ENCODE assay signal across 14 cellular contexts in genomic region chr16:88066680-88067529, GRCh38.
"Had no signal": no experiment of that assay in that cellular context is flagged by ENCODE, and none has a peak within 500 bp of the region (broad histone marks: within the 10 kb centered on the region; RNA-seq: fewer than 3 reads in every experiment).

No MANE protein-coding gene starts in this region.

- H3K27ac Mint-ChIP-seq: activated CD4-positive, alpha-beta memory T cell treated with anti-CD3 and anti-CD28 coated beads, Interleukin-2, amount 10 ng/mL, durations not matched to agents 7 days and 5 days; activated CD4-positive, alpha-beta T cell treated with anti-CD3 and anti-CD28 coated beads for 36 hours; activated T-helper 1 cell treated with anti-CD3 and anti-CD28 coated beads, Interleukin-12 subunit alpha, Interleukin-12 subunit beta, Interleukin-2, Interleukin-4 antibody, amounts not matched to agents 30 ng/mL and 10 ng/mL and 1 ng/mL, durations not matched to agents 14 hours and 24 hours and 36 hours; memory B cell; T-helper 2 cell treated with Interferon-gamma antibody and Interleukin-4, amounts not matched to agents 5 μg/mL and 100 μg/mL, for 36 hours had no signal

- ATAC-seq: activated CD4-positive, alpha-beta T cell treated with anti-CD3 and anti-CD28 coated beads for 36 hours; gastrocnemius medialis; stimulated activated effector memory CD8-positive, alpha-beta T cell treated with anti-CD3 and anti-CD28 coated beads, Interleukin-12 subunit alpha, Interleukin-12 subunit beta, amount 100 ng/mL, for 72 hours had no signal

- H3K4me1 Mint-ChIP-seq: activated CD4-positive, alpha-beta memory T cell treated with anti-CD3 and anti-CD28 coated beads, Interleukin-2, amount 10 ng/mL, durations not matched to agents 7 days and 5 days; activated CD4-positive, alpha-beta T cell treated with anti-CD3 and anti-CD28 coated beads for 36 hours; stimulated activated effector memory CD8-positive, alpha-beta T cell treated with anti-CD3 and anti-CD28 coated beads, Interleukin-12 subunit alpha, Interleukin-12 subunit beta, amount 100 ng/mL, for 72 hours had no signal

- H3K27me3 ChIP-seq: gastrocnemius medialis, transverse colon had no signal

- H3K9me3 ChIP-seq: gastrocnemius medialis, transverse colon had no signal

- H3K4me3 ChIP-seq: gastrocnemius medialis, transverse colon had no signal

- DNase-seq: activated CD4-positive, alpha-beta memory T cell treated with anti-CD3 and anti-CD28 coated beads, Interleukin-2, amount 10 ng/mL, durations not matched to agents 7 days and 5 days; activated CD4-positive, alpha-beta T cell treated with anti-CD3 and anti-CD28 coated beads for 36 hours; activated naive CD4-positive, alpha-beta T cell treated with Interleukin-2 at 50 U/mL for 16 hours; caudate nucleus; effector memory CD4-positive, alpha-beta T cell; gastrocnemius medialis; hippocampal formation; substantia nigra; transverse colon had no signal

- H3K9me3 Mint-ChIP-seq: activated CD4-positive, alpha-beta memory T cell treated with anti-CD3 and anti-CD28 coated beads, Interleukin-2, amount 10 ng/mL, durations not matched to agents 7 days and 5 days; activated T-helper 1 cell treated with anti-CD3 and anti-CD28 coated beads, Interleukin-12 subunit alpha, Interleukin-12 subunit beta, Interleukin-2, Interleukin-4 antibody, amounts not matched to agents 30 ng/mL and 10 ng/mL and 1 ng/mL, durations not matched to agents 14 hours and 24 hours and 36 hours; memory B cell; nephron; stimulated activated effector memory CD8-positive, alpha-beta T cell treated with anti-CD3 and anti-CD28 coated beads, Interleukin-12 subunit alpha, Interleukin-12 subunit beta, amount 100 ng/mL, for 72 hours; T-helper 2 cell treated with Interferon-gamma antibody and Interleukin-4, amounts not matched to agents 5 μg/mL and 100 μg/mL, for 36 hours had no signal

- H3K27me3 Mint-ChIP-seq: activated CD4-positive, alpha-beta memory T cell treated with anti-CD3 and anti-CD28 coated beads, Interleukin-2, amount 10 ng/mL, durations not matched to agents 7 days and 5 days; activated CD4-positive, alpha-beta T cell treated with anti-CD3 and anti-CD28 coated beads for 36 hours; memory B cell had no signal

- H3K4me3 Mint-ChIP-seq: activated CD4-positive, alpha-beta memory T cell treated with anti-CD3 and anti-CD28 coated beads, Interleukin-2, amount 10 ng/mL, durations not matched to agents 7 days and 5 days; activated CD4-positive, alpha-beta T cell treated with anti-CD3 and anti-CD28 coated beads for 36 hours; activated T-helper 1 cell treated with anti-CD3 and anti-CD28 coated beads, Interleukin-12 subunit alpha, Interleukin-12 subunit beta, Interleukin-2, Interleukin-4 antibody, amounts not matched to agents 30 ng/mL and 10 ng/mL and 1 ng/mL, durations not matched to agents 14 hours and 24 hours and 36 hours; memory B cell; nephron; stimulated activated effector memory CD8-positive, alpha-beta T cell treated with anti-CD3 and anti-CD28 coated beads, Interleukin-12 subunit alpha, Interleukin-12 subunit beta, amount 100 ng/mL, for 72 hours; T-helper 2 cell treated with Interferon-gamma antibody and Interleukin-4, amounts not matched to agents 5 μg/mL and 100 μg/mL, for 36 hours had no signal
